ENCODE assay signal across 1 cellular context in the genomic region with DNA sequence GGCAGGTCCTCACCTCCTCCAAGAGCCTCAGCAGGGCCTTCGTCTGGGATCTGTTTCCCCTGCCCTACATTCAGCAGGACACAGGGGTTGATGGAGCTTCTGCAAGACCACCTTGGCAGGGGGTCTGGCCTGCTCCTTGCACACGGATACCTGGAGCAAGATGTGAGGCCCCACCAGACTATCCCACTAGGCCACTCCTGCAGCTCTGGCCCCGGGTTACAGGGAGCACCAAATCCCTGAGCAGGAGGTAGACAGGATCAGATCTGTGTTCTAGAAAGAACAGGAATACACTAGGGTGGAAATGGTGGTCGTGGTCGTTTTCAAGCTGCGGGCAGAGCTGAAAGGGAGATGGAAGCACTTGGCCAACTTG.
TF ChIP-seq lines count a peak whose summit lies in the region.

No MANE protein-coding gene starts in this region.

TF ChIP-seq in endothelial cell of umbilical vein, 7 proteins besides CTCF, POLR2A, EP300 and RAD21:
- TF ChIP-seq JUN (IDR thresholded peaks at IDR 0.05; ENCODE audit: borderline replicate concordance, insufficient read depth, insufficient read length, low read depth) (no peak), FOS (IDR thresholded peaks at IDR 0.05; ENCODE audit: borderline replicate concordance, insufficient read depth, low read length) (no peak), POLR2AphosphoS5 (IDR thresholded peaks at IDR 0.05; ENCODE audit: insufficient read depth, low read depth, low read length) (no peak), GATA2 (IDR thresholded peaks at IDR 0.05; ENCODE audit: insufficient read depth, insufficient read length, low read depth, low read length) (no peak), MYC (IDR thresholded peaks at IDR 0.05; ENCODE audit: low read depth, low read length) (no peak), EZH2 (IDR thresholded peaks at IDR 0.05; ENCODE audit: borderline replicate concordance, low read depth, low read length, severe bottlenecking) (no peak)
- TF ChIP-seq, protein P1, sequence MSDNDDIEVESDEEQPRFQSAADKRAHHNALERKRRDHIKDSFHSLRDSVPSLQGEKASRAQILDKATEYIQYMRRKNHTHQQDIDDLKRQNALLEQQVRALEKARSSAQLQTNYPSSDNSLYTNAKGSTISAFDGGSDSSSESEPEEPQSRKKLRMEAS (IDR thresholded peaks at IDR 0.05; ENCODE audit: insufficient read depth, insufficient read length) = no peak
